10 cellular contexts compared by ENCODE assay signal in the genomic region with DNA sequence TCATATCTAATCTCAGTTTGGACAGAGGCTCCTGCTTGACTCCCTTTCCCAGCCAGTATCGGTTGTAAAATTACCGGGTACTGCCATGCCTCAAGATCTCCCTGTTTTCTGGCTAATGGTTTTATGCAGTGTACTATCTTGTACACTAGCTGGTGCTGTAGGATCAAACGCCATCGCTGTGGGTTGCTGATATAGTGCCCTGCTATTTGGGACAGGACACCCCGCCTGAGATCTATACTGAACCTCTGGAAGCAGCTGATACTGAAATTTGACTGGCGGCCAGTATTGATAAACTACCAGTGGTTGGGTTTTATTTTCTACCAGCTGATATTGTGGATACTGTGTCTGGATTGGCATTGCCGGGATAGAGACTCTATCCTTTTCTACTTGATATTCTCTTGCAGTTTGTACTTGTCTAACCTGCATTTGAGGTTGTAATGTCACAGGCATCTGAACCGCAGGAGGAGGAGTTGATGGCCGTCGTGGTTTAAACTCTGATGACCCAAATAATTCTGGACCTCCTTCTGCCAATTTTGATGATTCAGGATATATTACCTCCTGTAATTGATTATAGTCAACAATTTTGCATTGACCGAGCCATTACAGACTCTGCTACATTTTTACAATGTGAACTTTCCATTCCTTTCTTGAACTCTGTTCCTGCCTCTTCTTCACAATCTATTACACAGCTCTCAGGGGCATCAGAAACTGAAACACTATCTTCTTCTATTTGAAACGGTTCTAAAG.
DNase-seq lines count a peak whose midpoint lies in the region; TF ChIP-seq lines count a peak whose summit lies in the region.
"Had no signal": no experiment of that assay in that cellular context is flagged by ENCODE, and none has a peak within 500 bp of the region (broad histone marks: within the 10 kb centered on the region; RNA-seq: fewer than 3 reads in every experiment).

No MANE protein-coding gene starts in this region.

- DNase-seq in DMS 273 (lab: John Stamatoyannopoulos, UW; ENCODE audit: unreplicated experiment) = peak; percentile 66
- no peak for DNase-seq in DMS 273 treated with DMSO at 0.1 percent for 48 hours (lab: John Stamatoyannopoulos, UW)
- DNase-seq in NCI-H524 treated with DMSO at 0.1 percent for 48 hours (lab: John Stamatoyannopoulos, UW) = peak; percentile 37
- no peak for DNase-seq in endodermal cell
- no peak for DNase-seq in prostate gland (ENCODE audit: low spot score)
- DNase-seq in activated CD4-positive, CD25-positive, alpha-beta regulatory T cell treated with anti-CD3 and anti-CD28 coated beads, Interleukin-2, amount 50 U/mL, for 72 hours = no peak
- DNase-seq in CD4-positive, alpha-beta memory T cell = no peak
- DNase-seq in endothelial cell (ENCODE audit: low spot score) = no peak
- DNase-seq: NCI-H1105 had no signal

- peaks cover 61% of the 10 kb centered on the region for H3K9me3 ChIP-seq in endodermal cell (ENCODE audit: control insufficient read depth, low read length)
- no peaks in the 10 kb centered on the region for H3K9me3 ChIP-seq in prostate gland
- no peaks in the 10 kb centered on the region for H3K9me3 ChIP-seq in CD4-positive, alpha-beta memory T cell (ENCODE audit: control insufficient read depth in 1 of 2, low read length in 2 of 2)

- H3K36me3 Mint-ChIP-seq in endodermal cell (ENCODE audit: low read depth) (no peaks in the 10 kb centered on the region), endothelial cell (ENCODE audit: low read depth, unreplicated experiment) (peaks cover 10% of the 10 kb centered on the region)
- H3K36me3 Mint-ChIP-seq in CD4-positive, alpha-beta memory T cell = no peaks in the 10 kb centered on the region

- CTCF ChIA-PET in CD4-positive, alpha-beta memory T cell (lab: Charles Lee; ENCODE audit: partially characterized antibody) = no interaction called here

- H3K27ac ChIP-seq in endodermal cell (ENCODE audit: low read depth, low read length) = no peak overlapping the region
- H3K27ac ChIP-seq in prostate gland = no peak overlapping the region
- H3K27ac ChIP-seq in CD4-positive, alpha-beta memory T cell (ENCODE audit: low read depth, low read length) = no peak overlapping the region
- H3K27ac ChIP-seq: skin epidermis had no signal

- POLR2A ChIA-PET in CD4-positive, alpha-beta memory T cell (lab: Charles Lee; ENCODE audit: partially characterized antibody) = no interaction called here

- intact Hi-C loops in prostate gland (cut with DNase I) = no loop called here
- intact Hi-C loops in CD4-positive, alpha-beta memory T cell (cut with micrococcal nuclease) = no loop called here

- peak; percentile 43 for TF ChIP-seq CTCF in endodermal cell (conservative IDR thresholded peaks at IDR 0.05)
- peak in 3 of 4 experiments; percentile 14 to 43 (median 42) for TF ChIP-seq CTCF in prostate gland (IDR thresholded peaks at IDR 0.05)
- TF ChIP-seq CTCF in endothelial cell (IDR thresholded peaks at IDR 0.05; ENCODE audit: unreplicated experiment) = no peak

- H3K4me1 Mint-ChIP-seq in endodermal cell = peaks cover 12% of the 10 kb centered on the region
- H3K4me1 Mint-ChIP-seq in CD4-positive, alpha-beta memory T cell = peaks cover 1 to 13% (median 7%) of the 10 kb centered on the region in 4 donors
- no peaks in the 10 kb centered on the region for H3K4me1 Mint-ChIP-seq in endothelial cell (ENCODE audit: unreplicated experiment)

- H3K27me3 Mint-ChIP-seq in endodermal cell (ENCODE audit: insufficient read depth) = peaks cover 15% of the 10 kb centered on the region
- H3K27me3 Mint-ChIP-seq in CD4-positive, alpha-beta memory T cell = peaks cover 8 to 18% of the 10 kb centered on the region in 2 donors
- no peaks in the 10 kb centered on the region for H3K27me3 Mint-ChIP-seq in endothelial cell (ENCODE audit: unreplicated experiment)

- WGBS in endodermal cell (ENCODE audit: insufficient coverage in 1 of 2, insufficient read length in 1 of 2), 2 experiments = 89% methylated on average over 8 to 12 of the region's 12 CpGs
- WGBS in prostate gland = 54% methylated on average over 12 of the region's 12 CpGs

- H3K9ac ChIP-seq in endodermal cell (ENCODE audit: extremely low read depth, low read length, poor library complexity, severe bottlenecking) = no peak overlapping the region

- no peak for TF ChIP-seq POLR2A in prostate gland (IDR thresholded peaks at IDR 0.05)

- no peaks in the 10 kb centered on the region for H3K36me3 ChIP-seq in endodermal cell (ENCODE audit: control insufficient read depth, insufficient read depth, low read length)
- no peaks in the 10 kb centered on the region for H3K36me3 ChIP-seq in prostate gland
- no peaks in the 10 kb centered on the region for H3K36me3 ChIP-seq in CD4-positive, alpha-beta memory T cell (ENCODE audit: insufficient read depth, low read length)

- H3K27ac Mint-ChIP-seq in endodermal cell (no peak overlapping the region), endothelial cell (ENCODE audit: unreplicated experiment) (no peak overlapping the region)
- H3K27ac Mint-ChIP-seq in CD4-positive, alpha-beta memory T cell = no peak overlapping the region

- no peaks in the 10 kb centered on the region for H3K27me3 ChIP-seq in endodermal cell (ENCODE audit: control insufficient read depth, insufficient read depth, low read length, poor library complexity, severe bottlenecking)
- no peaks in the 10 kb centered on the region for H3K27me3 ChIP-seq in prostate gland (replicated peaks; ENCODE audit: insufficient read depth)
- H3K27me3 ChIP-seq in CD4-positive, alpha-beta memory T cell (ENCODE audit: insufficient read depth, low read length) = no peaks in the 10 kb centered on the region

- H3K4me1 ChIP-seq in endodermal cell (ENCODE audit: control insufficient read depth, insufficient read depth, low read length) (no peaks in the 10 kb centered on the region), prostate gland (replicated peaks) (peaks cover 3% of the 10 kb centered on the region)
- H3K4me1 ChIP-seq in CD4-positive, alpha-beta memory T cell (ENCODE audit: insufficient read depth, low read length) = peaks cover 9% of the 10 kb centered on the region

- H3K4me3 Mint-ChIP-seq in endodermal cell = no peak overlapping the region
- H3K4me3 Mint-ChIP-seq in CD4-positive, alpha-beta memory T cell = no peak overlapping the region
- no peak overlapping the region for H3K4me3 Mint-ChIP-seq in endothelial cell (ENCODE audit: unreplicated experiment)

- peaks cover 62% of the 10 kb centered on the region for H3K9me3 Mint-ChIP-seq in endodermal cell
- H3K9me3 Mint-ChIP-seq in CD4-positive, alpha-beta memory T cell = peaks cover 0 to 14% (median 5%) of the 10 kb centered on the region in 8 donors
- H3K9me3 Mint-ChIP-seq in endothelial cell (ENCODE audit: unreplicated experiment) = peaks cover 14% of the 10 kb centered on the region

- H3K4me3 ChIP-seq in endodermal cell (ENCODE audit: low read length) (peak overlapping the region; percentile 59), prostate gland (no peak overlapping the region)
- H3K4me3 ChIP-seq in CD4-positive, alpha-beta memory T cell (ENCODE audit: low read length in 2 of 2) = no peak overlapping the region
- H3K4me3 ChIP-seq: skin epidermis had no signal

Comparison
In these comparisons a context has a peak if more than half of its experiments do, and no peak if none do; other contexts are left out.
1. DNase-seq: peak in DMS 273 (single experiment) and NCI-H524 treated with DMSO at 0.1 percent for 48 hours (single experiment); none in DMS 273 treated with DMSO at 0.1 percent for 48 hours (single experiment), endodermal cell (single experiment), prostate gland (single experiment), activated CD4-positive, CD25-positive, alpha-beta regulatory T cell treated with anti-CD3 and anti-CD28 coated beads, Interleukin-2, amount 50 U/mL, for 72 hours (single experiment), CD4-positive, alpha-beta memory T cell (0 of 5) and endothelial cell (single experiment).